Comparison of ENCODE assay signal across 2 cellular contexts in genomic region chr16:74410981-74411380, GRCh38. TPM values are rescaled to one million over a fixed set of nuclear protein-coding genes. Genes with fewer than 3 reads are reported as not detected.
"Had no signal": no experiment of that assay in that cellular context is flagged by ENCODE, and none has a peak within 500 bp of the region (broad histone marks: within the 10 kb centered on the region; RNA-seq: fewer than 3 reads in every experiment).

No MANE protein-coding gene starts in this region.

RNA-seq across cellular contexts. Expression of gene NPIPB15, which starts 34.9 kb away (rescaled TPM):
- total RNA-seq: activated naive CD8-positive, alpha-beta T cell treated with anti-CD3 and anti-CD28 coated beads, Interleukin-2, amount 10 ng/mL, durations not matched to agents 7 days and 5 days; cardiac septum had no signal
